In genomic region chr17:42982266-42982665, GRCh38 we compare ENCODE assay signal across 15 cellular contexts. TPM values are rescaled to one million over a fixed set of nuclear protein-coding genes. Genes with fewer than 3 reads are reported as not detected.
DNase-seq lines count a peak whose midpoint lies in the region; ATAC-seq and TF ChIP-seq lines count a peak whose summit lies in the region.
"Had no signal": no experiment of that assay in that cellular context is flagged by ENCODE, and none has a peak within 500 bp of the region (broad histone marks: within the 10 kb centered on the region; RNA-seq: fewer than 3 reads in every experiment).

No MANE protein-coding gene starts in this region.

- peak overlapping the region; percentile 12 for H3K27ac ChIP-seq in CD4-positive, alpha-beta memory T cell (ENCODE audit: low read depth, low read length)
- H3K27ac ChIP-seq: thoracic aorta, WERI-Rb-1 had no signal

- H3K27ac Mint-ChIP-seq in CD4-positive, alpha-beta memory T cell, result peak overlapping the region in 5 of 7 donors; percentile 9 to 89 (median 62)
- peak overlapping the region in 1 of 2 donors; percentile 95 for H3K27ac Mint-ChIP-seq in natural killer cell

- CTCF ChIA-PET in CD4-positive, alpha-beta memory T cell (lab: Charles Lee; ENCODE audit: partially characterized antibody), result no interaction called here

- H3K36me3 Mint-ChIP-seq in CD4-positive, alpha-beta memory T cell, result peaks cover 3 to 28% of the 10 kb centered on the region in 2 donors
- H3K36me3 Mint-ChIP-seq in natural killer cell, result no peaks in the 10 kb centered on the region

- H3K4me1 ChIP-seq in CD4-positive, alpha-beta memory T cell (ENCODE audit: insufficient read depth, low read length), result peaks cover 23% of the 10 kb centered on the region

- no peak for DNase-seq in CD4-positive, alpha-beta memory T cell
- DNase-seq in HT-29 (ENCODE audit: low spot score), result peak; percentile 44
- peak; percentile 29 for DNase-seq in amniotic epithelial cell (ENCODE audit: low read depth)
- DNase-seq in natural killer cell, result no peak
- DNase-seq in NCI-H1436 (lab: John Stamatoyannopoulos, UW), result no peak
- DNase-seq in NCI-H2196 treated with DMSO at 0.1 percent for 48 hours (lab: John Stamatoyannopoulos, UW; ENCODE audit: unreplicated experiment), result no peak
- DNase-seq: hippocampal formation, mesenchymal stem cell, NCI-H2171 treated with DMSO at 0.1 percent for 48 hours, Peyer's patch, right cardiac atrium, WERI-Rb-1 had no signal

- ATAC-seq in natural killer cell (no peak), GM18907 (IDR thresholded peaks at IDR 0.05; ENCODE audit: unreplicated experiment) (no peak), GM21423 (IDR thresholded peaks at IDR 0.05; ENCODE audit: unreplicated experiment) (no peak)
- ATAC-seq: right cardiac atrium had no signal

- H3K27me3 ChIP-seq in CD4-positive, alpha-beta memory T cell (ENCODE audit: insufficient read depth, low read length), result no peaks in the 10 kb centered on the region
- H3K27me3 ChIP-seq: Peyer's patch had no signal

- no peak overlapping the region for H3K4me3 ChIP-seq in CD4-positive, alpha-beta memory T cell (ENCODE audit: low read length in 2 of 2)

- H3K27me3 Mint-ChIP-seq in CD4-positive, alpha-beta memory T cell, result no peaks in the 10 kb centered on the region
- H3K27me3 Mint-ChIP-seq in natural killer cell (ENCODE audit: low read depth in 2 of 2), result no peaks in the 10 kb centered on the region

- peaks cover 0 to 5% (median 0%) of the 10 kb centered on the region in 8 donors for H3K9me3 Mint-ChIP-seq in CD4-positive, alpha-beta memory T cell
- no peaks in the 10 kb centered on the region for H3K9me3 Mint-ChIP-seq in natural killer cell

- intact Hi-C loops in CD4-positive, alpha-beta memory T cell (cut with micrococcal nuclease), result no loop called here
- intact Hi-C loops in natural killer cell (cut with micrococcal nuclease), result loop anchor here (5.0 kb wide), 1 partner anchor 150 kb away; the partner anchor contains the start of gene PSME3

- no peaks in the 10 kb centered on the region for H3K9me3 ChIP-seq in CD4-positive, alpha-beta memory T cell (ENCODE audit: control insufficient read depth in 1 of 2, low read length in 2 of 2)
- H3K9me3 ChIP-seq: Peyer's patch, thoracic aorta had no signal

- H3K4me3 Mint-ChIP-seq in CD4-positive, alpha-beta memory T cell, result peak overlapping the region; percentile 10 to 100 (median 71)
- H3K4me3 Mint-ChIP-seq in natural killer cell, result peak overlapping the region; percentile 93

- peaks cover 21 to 42% (median 30%) of the 10 kb centered on the region in 4 donors for H3K4me1 Mint-ChIP-seq in CD4-positive, alpha-beta memory T cell
- H3K4me1 Mint-ChIP-seq in natural killer cell, result peaks cover 19 to 32% of the 10 kb centered on the region in 2 donors

- no peak for TF ChIP-seq CTCF in natural killer cell (IDR thresholded peaks at IDR 0.05)

- peaks cover 15% of the 10 kb centered on the region for H3K36me3 ChIP-seq in CD4-positive, alpha-beta memory T cell (ENCODE audit: insufficient read depth, low read length)

- POLR2A ChIA-PET in CD4-positive, alpha-beta memory T cell (lab: Charles Lee; ENCODE audit: partially characterized antibody), result interaction anchor here (3.8 kb wide), 1 partner anchor 16 kb away, joined by 41 read pairs; the partner anchor contains the start of gene RPL27

RNA-seq across cellular contexts. Expression of gene RUNDC1, which starts 1.9 kb away (rescaled TPM):
- 10 to 100 TPM; 24.1 to 25.5 TPM for total RNA-seq in CD4-positive, alpha-beta memory T cell
- 10 to 100 TPM; 12.8 to 17.7 TPM for polyA plus RNA-seq in CD4-positive, alpha-beta memory T cell
- 13.0 and 13.8 TPM in 2 replicates for total RNA-seq in HT-29 (2014; rRNA removed; shearing (Covaris generic))
- total RNA-seq in natural killer cell, result 10 to 100 TPM; 11.6 to 15.8 (median 14.6) TPM

RNA-seq across cellular contexts. Expression of gene PTGES3L, which starts 2.4 kb away (rescaled TPM):
- total RNA-seq in CD4-positive, alpha-beta memory T cell, result under 1 TPM; 0.20 to 0.30 TPM
- polyA plus RNA-seq in CD4-positive, alpha-beta memory T cell, result under 1 TPM in 1 of 2 donors, not detected in 1; 0.52 TPM
- 0.52 and 0.66 TPM in 2 replicates for total RNA-seq in HT-29 (2014; rRNA removed; shearing (Covaris generic))
- total RNA-seq in natural killer cell, result under 1 TPM in 2 of 3 donors, not detected in 1; 0.53 to 0.87 TPM

RNA-seq across cellular contexts. Expression of gene RPL27, which starts 16.0 kb away (rescaled TPM):
- total RNA-seq in CD4-positive, alpha-beta memory T cell, result 1,000 to 10,000 TPM; 1,574 to 1,622 TPM
- polyA plus RNA-seq in CD4-positive, alpha-beta memory T cell, result 1,000 to 10,000 TPM; 1,528 to 2,293 TPM
- total RNA-seq in HT-29 (2014; rRNA removed; shearing (Covaris generic)), result 1,187 and 1,205 TPM in 2 replicates
- total RNA-seq in natural killer cell, result 100 to 1,000 TPM; 555 to 671 (median 608) TPM

RNA-seq across cellular contexts. Expression of gene AARSD1, which starts 18.0 kb away (rescaled TPM):
- total RNA-seq in CD4-positive, alpha-beta memory T cell, result 10 to 100 TPM; 53.0 to 55.6 TPM
- polyA plus RNA-seq in CD4-positive, alpha-beta memory T cell, result 10 to 100 TPM; 37.7 to 42.6 TPM
- 35.3 and 54.1 TPM in 2 replicates for total RNA-seq in HT-29 (2014; rRNA removed; shearing (Covaris generic))
- total RNA-seq in natural killer cell, result 10 to 100 TPM; 46.1 to 61.8 (median 57.1) TPM

RNA-seq across cellular contexts. Expression of gene IFI35, which starts 24.3 kb away (rescaled TPM):
- total RNA-seq in CD4-positive, alpha-beta memory T cell, result 10 to 100 TPM; 33.1 to 40.3 TPM
- polyA plus RNA-seq in CD4-positive, alpha-beta memory T cell, result 10 to 100 TPM; 55.4 to 66.2 TPM
- total RNA-seq in HT-29 (2014; rRNA removed; shearing (Covaris generic)), result 35.3 and 47.6 TPM in 2 replicates
- total RNA-seq in natural killer cell, result 10 to 100 TPM; 50.0 to 66.8 (median 59.4) TPM

Comparison
In these comparisons a context has a peak if more than half of its experiments do, and no peak if none do; other contexts are left out.
1. DNase-seq: peak in HT-29 (single experiment) and amniotic epithelial cell (single experiment); none in CD4-positive, alpha-beta memory T cell (0 of 5), natural killer cell (single experiment), NCI-H1436 (single experiment) and NCI-H2196 treated with DMSO at 0.1 percent for 48 hours (single experiment).